ENCODE assay signal across 8 cellular contexts in the genomic region with DNA sequence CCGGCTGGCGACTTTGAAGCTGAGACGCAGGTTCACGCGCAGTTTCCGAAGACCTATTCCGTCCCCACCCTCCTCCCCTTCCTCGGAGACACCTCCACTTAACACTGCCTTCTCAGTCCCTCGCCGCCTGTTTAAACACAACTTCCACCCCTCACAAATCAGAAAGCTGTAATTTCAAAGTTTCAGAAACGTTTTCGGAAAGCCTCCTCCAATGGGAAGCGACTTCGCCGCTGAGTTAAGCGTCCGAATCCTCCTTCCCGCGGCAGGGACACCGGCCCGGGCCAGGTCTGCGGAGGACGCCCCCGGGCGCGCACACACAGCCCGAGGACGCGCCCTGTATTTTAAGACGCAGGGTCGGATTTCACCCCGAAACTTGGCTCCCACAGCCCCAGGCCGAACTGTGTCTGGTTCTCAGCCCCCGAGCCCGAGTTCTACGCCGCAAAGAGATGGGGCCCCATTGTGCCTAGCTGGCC. TPM values are rescaled to one million over a fixed set of nuclear protein-coding genes. Genes with fewer than 3 reads are reported as not detected.
A peak's percentile ranks its signal among the peaks of the same experiment; 100 is the strongest.
DNase-seq lines count a peak whose midpoint lies in the region; ATAC-seq and TF ChIP-seq lines count a peak whose summit lies in the region.

No MANE protein-coding gene starts in this region.

- no peak for ATAC-seq in CD4-positive, alpha-beta T cell (ENCODE audit: poor library complexity)
- ATAC-seq in GM23338 (peak; percentile 58), activated B cell treated with CpG ODN at 0.5 μM for 24 hours (ENCODE audit: low read depth) (peak; percentile 43)

- H3K4me3 ChIP-seq in GM23338 (peak overlapping the region; percentile 53), fibroblast of lung (replicated peaks in 1 of 4; ENCODE audit: control extremely low read depth in 1 of 4, insufficient read depth in 1 of 4, low read depth in 3 of 4, low read length in 4 of 4) (no peak overlapping the region), urinary bladder (ENCODE audit: low read depth, low read length) (peak overlapping the region; percentile 60)

- no peak overlapping the region for H3K9ac ChIP-seq in fibroblast of lung (ENCODE audit: insufficient read depth, low read length)

- H4K20me1 ChIP-seq in GM23338 (replicated peaks; ENCODE audit: insufficient read depth) = peaks cover 3% of the 10 kb centered on the region
- no peaks in the 10 kb centered on the region for H4K20me1 ChIP-seq in fibroblast of lung (ENCODE audit: control insufficient read depth, extremely low read depth, insufficient read depth, low read length)

- no peak overlapping the region for H3K27ac Mint-ChIP-seq in CD4-positive, alpha-beta T cell
- H3K27ac Mint-ChIP-seq in GM23338 = peak overlapping the region; percentile 97
- no peak overlapping the region for H3K27ac Mint-ChIP-seq in activated B cell treated with CpG ODN at 0.5 μM for 24 hours
- peak overlapping the region; percentile 98 for H3K27ac Mint-ChIP-seq in neural crest cell (ENCODE audit: unreplicated experiment)

- H3K4me1 Mint-ChIP-seq in CD4-positive, alpha-beta T cell (ENCODE audit: low read depth) = peaks cover 10% of the 10 kb centered on the region
- H3K4me1 Mint-ChIP-seq in GM23338 = peaks cover 23% of the 10 kb centered on the region
- H3K4me1 Mint-ChIP-seq in activated B cell treated with CpG ODN at 0.5 μM for 24 hours = peaks cover 23% of the 10 kb centered on the region
- peaks cover 34% of the 10 kb centered on the region for H3K4me1 Mint-ChIP-seq in neural crest cell

- H3K4me3 Mint-ChIP-seq in CD4-positive, alpha-beta T cell = peak overlapping the region; percentile 81
- peak overlapping the region; percentile 91 for H3K4me3 Mint-ChIP-seq in GM23338
- H3K4me3 Mint-ChIP-seq in activated B cell treated with CpG ODN at 0.5 μM for 24 hours = peak overlapping the region; percentile 82
- H3K4me3 Mint-ChIP-seq in neural crest cell = peak overlapping the region; percentile 97

- H3K27me3 Mint-ChIP-seq in CD4-positive, alpha-beta T cell = peaks cover 60% of the 10 kb centered on the region
- peaks cover 13% of the 10 kb centered on the region for H3K27me3 Mint-ChIP-seq in GM23338 (ENCODE audit: insufficient read depth, low read depth, poor library complexity)
- peaks cover 43% of the 10 kb centered on the region for H3K27me3 Mint-ChIP-seq in activated B cell treated with CpG ODN at 0.5 μM for 24 hours
- peaks cover 45% of the 10 kb centered on the region for H3K27me3 Mint-ChIP-seq in neural crest cell (ENCODE audit: low read depth)

- peak in 5 of 10 experiments; percentile 19 to 35 (median 22) for DNase-seq in CD4-positive, alpha-beta T cell
- peak; percentile 86 for DNase-seq in GM23338 (ENCODE audit: low spot score)
- DNase-seq in activated B cell treated with CpG ODN at 0.5 μM for 24 hours = peak; percentile 16
- DNase-seq in fibroblast of lung (ENCODE audit: low read depth in 2 of 2) = peak in 1 of 2 donors; percentile 44
- DNase-seq in neural crest cell (ENCODE audit: low read depth, low spot score) = no peak
- DNase-seq in GOT3 (lab: John Stamatoyannopoulos, UW) = no peak
- no peak for DNase-seq in NCI-H2029 (lab: John Stamatoyannopoulos, UW)

- no peak overlapping the region for H3K27ac ChIP-seq in CD4-positive, alpha-beta T cell (ENCODE audit: low read depth, low read length)
- H3K27ac ChIP-seq in GM23338 (ENCODE audit: low read depth) = peak overlapping the region; percentile 90
- H3K27ac ChIP-seq in fibroblast of lung (ENCODE audit: insufficient read depth, low read length) = no peak overlapping the region
- no peak overlapping the region for H3K27ac ChIP-seq in urinary bladder (ENCODE audit: low read depth)

- no peaks in the 10 kb centered on the region for H3K36me3 Mint-ChIP-seq in CD4-positive, alpha-beta T cell (ENCODE audit: low read depth)
- H3K36me3 Mint-ChIP-seq in GM23338 (ENCODE audit: low read depth) = peaks cover 22% of the 10 kb centered on the region
- H3K36me3 Mint-ChIP-seq in activated B cell treated with CpG ODN at 0.5 μM for 24 hours (ENCODE audit: low read depth) = no peaks in the 10 kb centered on the region
- H3K36me3 Mint-ChIP-seq in neural crest cell (ENCODE audit: low read depth) = peaks cover 6% of the 10 kb centered on the region

- H3K27me3 ChIP-seq in CD4-positive, alpha-beta T cell (ENCODE audit: control insufficient read depth, insufficient read depth, low read length) = peaks cover 10% of the 10 kb centered on the region
- H3K27me3 ChIP-seq in GM23338 (ENCODE audit: insufficient read depth) = peaks cover 17% of the 10 kb centered on the region
- H3K27me3 ChIP-seq in fibroblast of lung (ENCODE audit: control insufficient read depth, insufficient read depth, low read length) = peaks cover 11% of the 10 kb centered on the region

- H3K36me3 ChIP-seq in GM23338 (ENCODE audit: insufficient read depth) = no peaks in the 10 kb centered on the region
- H3K36me3 ChIP-seq in fibroblast of lung (ENCODE audit: control insufficient read depth, insufficient read depth, low read length) = no peaks in the 10 kb centered on the region
- H3K36me3 ChIP-seq in urinary bladder (ENCODE audit: insufficient read depth) = no peaks in the 10 kb centered on the region

- H3K4me2 ChIP-seq in GM23338 = peak overlapping the region; percentile 77
- peak overlapping the region; percentile 64 for H3K4me2 ChIP-seq in fibroblast of lung (ENCODE audit: extremely low read depth, insufficient read depth, low read length)

- WGBS in urinary bladder = under 1% methylated on average over 37 of the region's 37 CpGs

- intact Hi-C loops in CD4-positive, alpha-beta T cell (cut with DNase I, micrococcal nuclease) = no loop called here
- intact Hi-C loops in activated B cell treated with CpG ODN at 0.5 μM for 24 hours (cut with micrococcal nuclease) = loop anchor here (5.0 kb wide), 1 partner anchor 269 kb away; no protein-coding TSS in a partner anchor

- H3K9me3 Mint-ChIP-seq in CD4-positive, alpha-beta T cell = peaks cover 2% of the 10 kb centered on the region
- H3K9me3 Mint-ChIP-seq in GM23338 = peaks cover 12% of the 10 kb centered on the region
- peaks cover 2% of the 10 kb centered on the region for H3K9me3 Mint-ChIP-seq in activated B cell treated with CpG ODN at 0.5 μM for 24 hours
- H3K9me3 Mint-ChIP-seq in neural crest cell = no peaks in the 10 kb centered on the region

- no peak for TF ChIP-seq CTCF in CD4-positive, alpha-beta T cell (IDR thresholded peaks at IDR 0.05)
- TF ChIP-seq CTCF in GM23338 (conservative IDR thresholded peaks at IDR 0.05; ENCODE audit: low read depth in 2 of 2) (no peak), activated B cell treated with CpG ODN at 0.5 μM for 24 hours (IDR thresholded peaks at IDR 0.05) (no peak), fibroblast of lung (conservative IDR thresholded peaks at IDR 0.05 in 1 of 2, IDR thresholded peaks at IDR 0.05 in 1 of 2; ENCODE audit: low read depth in 1 of 2, low read length in 2 of 2) (no peak), neural crest cell (conservative IDR thresholded peaks at IDR 0.05) (no peak)

- CTCF ChIA-PET in CD4-positive, alpha-beta T cell (lab: Charles Lee) = no interaction called here
- CTCF ChIA-PET in activated B cell treated with CpG ODN at 0.5 μM for 24 hours (lab: Charles Lee) = interaction anchor here (0.6 kb wide), 1 partner anchor 486 kb away, joined by 3 read pairs; no protein-coding TSS in a partner anchor

- no peaks in the 10 kb centered on the region for H3K9me3 ChIP-seq in CD4-positive, alpha-beta T cell (ENCODE audit: control insufficient read depth, low read length)
- no peaks in the 10 kb centered on the region for H3K9me3 ChIP-seq in fibroblast of lung (ENCODE audit: control insufficient read depth, insufficient read depth, low read depth, low read length)

- POLR2A ChIA-PET in CD4-positive, alpha-beta T cell (lab: Charles Lee) = interaction anchor here (0.6 kb wide), 1 partner anchor 627 kb away, joined by 3 read pairs; no protein-coding TSS in a partner anchor
- POLR2A ChIA-PET in activated B cell treated with CpG ODN at 0.5 μM for 24 hours (lab: Charles Lee) = interaction anchor here (0.6 kb wide), 1 partner anchor 12 kb away, joined by 7 read pairs; no protein-coding TSS in a partner anchor

- H3K79me2 ChIP-seq in GM23338 (replicated peaks; ENCODE audit: insufficient read depth) = peaks cover 35% of the 10 kb centered on the region
- H3K79me2 ChIP-seq in fibroblast of lung (ENCODE audit: control insufficient read depth, insufficient read depth, low read length) = no peaks in the 10 kb centered on the region

- peaks cover 4% of the 10 kb centered on the region for H3F3A ChIP-seq in GM23338 (replicated peaks; ENCODE audit: low read depth)

- H2AFZ ChIP-seq in GM23338 (peak overlapping the region; percentile 44; the same call in 1 of the 2 replicates), fibroblast of lung (ENCODE audit: low read length) (no peak overlapping the region)

- H3K4me1 ChIP-seq in GM23338 (ENCODE audit: insufficient read depth) (peaks cover 21% of the 10 kb centered on the region), fibroblast of lung (ENCODE audit: control insufficient read depth, extremely low read depth, insufficient read depth, low read length) (no peaks in the 10 kb centered on the region), urinary bladder (ENCODE audit: insufficient read depth) (no peaks in the 10 kb centered on the region)

- no peaks in the 10 kb centered on the region for H3K9me2 ChIP-seq in GM23338 (ENCODE audit: insufficient read depth)

TF ChIP-seq in GM23338, 12 proteins besides CTCF, POLR2A, EP300 and RAD21:
- TF ChIP-seq POLR2AphosphoS5 (IDR thresholded peaks at IDR 0.05; ENCODE audit: low read depth) (peak; percentile 51; the same call in 1 of the 2 replicates), JUNB (IDR thresholded peaks at IDR 0.05; ENCODE audit: unreplicated experiment) (no peak)

RNA-seq across cellular contexts. Expression of gene LRRN1, which starts 0.6 kb away (rescaled TPM):
- total RNA-seq in CD4-positive, alpha-beta T cell = under 1 TPM in 1 of 2 experiments, not detected in 1; 0.20 TPM
- total RNA-seq in GM23338 (2014; rRNA removed; shearing (Covaris generic)) = 157 and 172 TPM in 2 replicates
- polyA plus RNA-seq in GM23338 (2016; fragmentation: Nextera tagmentation; extraction: Ambion mirVana) = 76.4 and 85.7 TPM in 2 replicates
- total RNA-seq in activated B cell treated with CpG ODN at 0.5 μM for 24 hours = 0.81 and 1.00 TPM in 2 replicates
- 0.26 and 0.33 TPM in 2 replicates for total RNA-seq in fibroblast of lung
- polyA plus RNA-seq in fibroblast of lung = 0.02 and 3.9 TPM in 2 replicates
- polyA plus RNA-seq in fibroblast of lung (2012) = 1.7 TPM in 1 of 2 replicates, not detected in the other
- 3.6 TPM in 1 of 2 replicates, not detected in the other for polyA minus RNA-seq in fibroblast of lung (ENCODE audit: low replicate concordance)
- 77.6 and 85.2 TPM in 2 replicates for total RNA-seq in neural crest cell
- 18.2 TPM for total RNA-seq in urinary bladder
- 0.87 TPM for polyA plus RNA-seq in urinary bladder

Comparison
In these comparisons a context has a peak if more than half of its experiments do, and no peak if none do; other contexts are left out.
1. DNase-seq: peak in GM23338 (single experiment) and activated B cell treated with CpG ODN at 0.5 μM for 24 hours (single experiment); none in neural crest cell (single experiment), GOT3 (single experiment) and NCI-H2029 (single experiment).
2. H3K27ac Mint-ChIP-seq: peak in GM23338 (single experiment) and neural crest cell (single experiment); none in CD4-positive, alpha-beta T cell (single experiment) and activated B cell treated with CpG ODN at 0.5 μM for 24 hours (single experiment).
3. H3K4me3 ChIP-seq: peak in GM23338 (single experiment) and urinary bladder (single experiment); none in fibroblast of lung (0 of 4).
4. Peak in every context shown above with its lines, with median percentiles within 50 percentile points of each other: H3K4me3 Mint-ChIP-seq.